ENCODE assay signal across 8 cellular contexts in genomic region chr1:1059494-1060280, GRCh38. TPM values are rescaled to one million over a fixed set of nuclear protein-coding genes. Genes with fewer than 3 reads are reported as not detected.
DNase-seq lines count a peak whose midpoint lies in the region; ATAC-seq and TF ChIP-seq lines count a peak whose summit lies in the region.

No MANE protein-coding gene starts in this region.

- peak overlapping the region; percentile 42 to 53 (median 53) for H3K4me3 ChIP-seq in right lobe of liver

- H3K4me1 Mint-ChIP-seq in activated CD4-positive, alpha-beta T cell treated with anti-CD3 and anti-CD28 coated beads, Interleukin-2, amount 10 ng/mL, durations not matched to agents 24 days and 14 days: peaks cover 23% of the 10 kb centered on the region

- H3K36me3 ChIP-seq in right lobe of liver: no peaks in the 10 kb centered on the region

- H3K4me3 Mint-ChIP-seq in activated CD4-positive, alpha-beta T cell treated with anti-CD3 and anti-CD28 coated beads, Interleukin-2, amount 10 ng/mL, durations not matched to agents 24 days and 14 days: peak overlapping the region; percentile 83

- ATAC-seq in GM18498 (IDR thresholded peaks at IDR 0.05; ENCODE audit: unreplicated experiment): peak; percentile 70
- ATAC-seq in HG02973 (IDR thresholded peaks at IDR 0.05; ENCODE audit: unreplicated experiment): peak; percentile 56
- peak; percentile 77 to 93 (median 84) for ATAC-seq in right lobe of liver

- peaks cover 0 to 15% (median 3%) of the 10 kb centered on the region in 4 donors for H3K4me1 ChIP-seq in right lobe of liver

- WGBS in right lobe of liver (ENCODE audit: insufficient coverage, low coverage, low lambda C conversion rate, missing lambda C conversion rate): 6% methylated on average over 16 of the region's 69 CpGs

- peak overlapping the region; percentile 15 for H3K27ac Mint-ChIP-seq in activated CD4-positive, alpha-beta T cell treated with anti-CD3 and anti-CD28 coated beads, Interleukin-2, amount 10 ng/mL, durations not matched to agents 24 days and 14 days

- no peaks in the 10 kb centered on the region for H3K9me3 ChIP-seq in right lobe of liver

- DNase-seq in NCI-H2227 (lab: John Stamatoyannopoulos, UW; ENCODE audit: unreplicated experiment) (peak; percentile 91), dedifferentiated amniotic fluid mesenchymal stem cell (ENCODE audit: extremely low spot score) (peak; percentile 33), right lobe of liver (peak; percentile 87 to 91 (median 90))
- peak; percentile 97 for DNase-seq in activated CD4-positive, alpha-beta T cell treated with anti-CD3 and anti-CD28 coated beads, Interleukin-2, amount 10 ng/mL, durations not matched to agents 24 days and 14 days
- DNase-seq in stimulated activated CD4-positive, alpha-beta T cell treated with anti-CD3 and anti-CD28 coated beads, Interleukin-4, amount 100 ng/mL, for 4 hours: peak; percentile 87 to 95

- intact Hi-C loops in activated CD4-positive, alpha-beta T cell treated with anti-CD3 and anti-CD28 coated beads, Interleukin-2, amount 10 ng/mL, durations not matched to agents 24 days and 14 days (cut with micrococcal nuclease): loop anchor here (1.0 to 5.0 kb wide), 5 partner anchors 19 to 248 kb away; partner anchors contain the start of genes ACAP3, HES4 and PUSL1
- intact Hi-C loops in right lobe of liver (cut with DNase I): loop anchor here in 1 of 2 donors (10.0 kb wide), 1 partner anchor 75 kb away; the partner anchor contains the start of gene PERM1

- H3K27me3 Mint-ChIP-seq in activated CD4-positive, alpha-beta T cell treated with anti-CD3 and anti-CD28 coated beads, Interleukin-2, amount 10 ng/mL, durations not matched to agents 24 days and 14 days: peaks cover 19% of the 10 kb centered on the region

- H3K27ac ChIP-seq in 22Rv1 (no peak overlapping the region; the same call in 1 of the 2 replicates), right lobe of liver (no peak overlapping the region)

- peaks cover 0 to 20% of the 10 kb centered on the region in 2 donors for H3K27me3 ChIP-seq in right lobe of liver

- TF ChIP-seq CTCF in 22Rv1 (IDR thresholded peaks at IDR 0.05): peak; percentile 71
- peak in 1 of 4 donors; percentile 28 for TF ChIP-seq CTCF in right lobe of liver (IDR thresholded peaks at IDR 0.05)

- TF ChIP-seq POLR2A in right lobe of liver (IDR thresholded peaks at IDR 0.05): peak; percentile 34

- H3K36me3 Mint-ChIP-seq in activated CD4-positive, alpha-beta T cell treated with anti-CD3 and anti-CD28 coated beads, Interleukin-2, amount 10 ng/mL, durations not matched to agents 24 days and 14 days (ENCODE audit: low read depth): peaks cover 4% of the 10 kb centered on the region

- no peaks in the 10 kb centered on the region for H3K9me3 Mint-ChIP-seq in activated CD4-positive, alpha-beta T cell treated with anti-CD3 and anti-CD28 coated beads, Interleukin-2, amount 10 ng/mL, durations not matched to agents 24 days and 14 days

RNA-seq across cellular contexts. Expression of gene RNF223, which starts 14.4 kb away (rescaled TPM):
- not detected in 2 replicates for total RNA-seq in activated CD4-positive, alpha-beta T cell treated with anti-CD3 and anti-CD28 coated beads, Interleukin-2, amount 10 ng/mL, durations not matched to agents 24 days and 14 days
- total RNA-seq in right lobe of liver: not detected

RNA-seq across cellular contexts. Expression of gene AGRN, which starts 39.8 kb away (rescaled TPM):
- 29.6 and 35.8 TPM in 2 replicates for total RNA-seq in activated CD4-positive, alpha-beta T cell treated with anti-CD3 and anti-CD28 coated beads, Interleukin-2, amount 10 ng/mL, durations not matched to agents 24 days and 14 days
- total RNA-seq in right lobe of liver: 10 to 100 TPM; 14.2 to 44.5 (median 35.2) TPM

RNA-seq across cellular contexts. Expression of gene ISG15, which starts 46.4 kb away (rescaled TPM):
- 43.3 and 45.5 TPM in 2 replicates for total RNA-seq in activated CD4-positive, alpha-beta T cell treated with anti-CD3 and anti-CD28 coated beads, Interleukin-2, amount 10 ng/mL, durations not matched to agents 24 days and 14 days
- 10 to 100 TPM; 16.3 to 98.7 (median 26.4) TPM for total RNA-seq in right lobe of liver

RNA-seq across cellular contexts. Expression of gene C1orf159, which starts 56.2 kb away (rescaled TPM):
- 24.5 and 28.0 TPM in 2 replicates for total RNA-seq in activated CD4-positive, alpha-beta T cell treated with anti-CD3 and anti-CD28 coated beads, Interleukin-2, amount 10 ng/mL, durations not matched to agents 24 days and 14 days
- 1 to 10 TPM; 4.0 to 7.7 (median 6.4) TPM for total RNA-seq in right lobe of liver

RNA-seq across cellular contexts. Expression of gene HES4, which starts 59.8 kb away (rescaled TPM):
- 2.8 and 5.0 TPM in 2 replicates for total RNA-seq in activated CD4-positive, alpha-beta T cell treated with anti-CD3 and anti-CD28 coated beads, Interleukin-2, amount 10 ng/mL, durations not matched to agents 24 days and 14 days
- total RNA-seq in right lobe of liver: 10 to 100 TPM in 2 of 6 experiments, 1 to 10 TPM in 4; 1.6 to 21.5 (median 5.2) TPM

Comparison
In these comparisons a context has a peak if more than half of its experiments do, and no peak if none do; other contexts are left out.
1. DNase-seq: peak in every context shown above with its lines; median percentile 97 in activated CD4-positive, alpha-beta T cell treated with anti-CD3 and anti-CD28 coated beads, Interleukin-2, amount 10 ng/mL, durations not matched to agents 24 days and 14 days; 91 in NCI-H2227; 91 in stimulated activated CD4-positive, alpha-beta T cell treated with anti-CD3 and anti-CD28 coated beads, Interleukin-4, amount 100 ng/mL, for 4 hours; 90 in right lobe of liver; 33 in dedifferentiated amniotic fluid mesenchymal stem cell.